ENCODE assay signal across 2 cellular contexts in the genomic region with DNA sequence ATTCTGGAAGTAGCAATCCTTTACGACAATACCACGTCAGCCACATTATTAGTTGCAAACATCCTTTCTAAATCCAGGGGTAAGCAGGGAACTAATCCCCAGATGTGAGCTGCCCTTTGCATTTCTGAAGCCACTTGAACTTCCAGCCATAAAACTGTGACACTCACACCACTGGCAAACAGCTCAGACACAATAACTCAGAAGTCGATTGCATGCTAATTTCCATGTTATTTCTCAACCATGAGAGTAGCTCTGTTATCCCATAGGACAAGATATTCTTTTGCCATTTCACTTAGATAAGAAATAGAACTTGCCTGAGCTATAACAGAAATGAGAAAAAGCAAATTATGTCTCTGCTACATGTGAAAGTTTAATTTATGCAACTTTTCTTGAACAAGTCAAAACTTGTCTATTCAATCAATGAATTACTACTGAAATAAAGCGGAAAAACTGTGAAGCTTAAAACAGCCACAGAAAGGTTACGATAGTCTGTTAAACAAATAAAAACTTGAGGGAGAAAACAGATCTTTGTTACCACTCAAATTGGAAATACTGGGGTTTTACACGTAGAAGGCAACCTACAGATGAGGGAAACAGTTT.
TF ChIP-seq lines count a peak whose summit lies in the region.

No MANE protein-coding gene starts in this region.

TF ChIP-seq in endothelial cell of umbilical vein, 7 proteins besides CTCF, POLR2A, EP300 and RAD21:
- no peak for TF ChIP-seq EZH2 (IDR thresholded peaks at IDR 0.05; ENCODE audit: borderline replicate concordance, low read depth, low read length, severe bottlenecking)
- TF ChIP-seq JUN (IDR thresholded peaks at IDR 0.05; ENCODE audit: borderline replicate concordance, insufficient read depth, insufficient read length, low read depth): no peak
- TF ChIP-seq MYC (IDR thresholded peaks at IDR 0.05; ENCODE audit: low read depth, low read length): no peak
- TF ChIP-seq GATA2 (IDR thresholded peaks at IDR 0.05; ENCODE audit: insufficient read depth, insufficient read length, low read depth, low read length): no peak
- TF ChIP-seq FOS (IDR thresholded peaks at IDR 0.05; ENCODE audit: borderline replicate concordance, insufficient read depth, low read length): no peak
- no peak for TF ChIP-seq POLR2AphosphoS5 (IDR thresholded peaks at IDR 0.05; ENCODE audit: insufficient read depth, low read depth, low read length)
- TF ChIP-seq, protein P1, sequence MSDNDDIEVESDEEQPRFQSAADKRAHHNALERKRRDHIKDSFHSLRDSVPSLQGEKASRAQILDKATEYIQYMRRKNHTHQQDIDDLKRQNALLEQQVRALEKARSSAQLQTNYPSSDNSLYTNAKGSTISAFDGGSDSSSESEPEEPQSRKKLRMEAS (IDR thresholded peaks at IDR 0.05; ENCODE audit: insufficient read depth, insufficient read length): no peak

TF ChIP-seq in SK-N-SH, 30 proteins besides CTCF, POLR2A, EP300 and RAD21:
- TF ChIP-seq TAF1 (IDR thresholded peaks at IDR 0.05; ENCODE audit: borderline replicate concordance, low read depth, low read length): no peak
- TF ChIP-seq RFX5 (IDR thresholded peaks at IDR 0.05; ENCODE audit: low read length): no peak
- TF ChIP-seq, protein P2, sequence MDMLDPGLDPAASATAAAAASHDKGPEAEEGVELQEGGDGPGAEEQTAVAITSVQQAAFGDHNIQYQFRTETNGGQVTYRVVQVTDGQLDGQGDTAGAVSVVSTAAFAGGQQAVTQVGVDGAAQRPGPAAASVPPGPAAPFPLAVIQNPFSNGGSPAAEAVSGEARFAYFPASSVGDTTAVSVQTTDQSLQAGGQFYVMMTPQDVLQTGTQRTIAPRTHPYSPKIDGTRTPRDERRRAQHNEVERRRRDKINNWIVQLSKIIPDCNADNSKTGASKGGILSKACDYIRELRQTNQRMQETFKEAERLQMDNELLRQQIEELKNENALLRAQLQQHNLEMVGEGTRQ (IDR thresholded peaks at IDR 0.05; ENCODE audit: borderline replicate concordance, low read depth, low read length): no peak
- TF ChIP-seq, protein P3, sequence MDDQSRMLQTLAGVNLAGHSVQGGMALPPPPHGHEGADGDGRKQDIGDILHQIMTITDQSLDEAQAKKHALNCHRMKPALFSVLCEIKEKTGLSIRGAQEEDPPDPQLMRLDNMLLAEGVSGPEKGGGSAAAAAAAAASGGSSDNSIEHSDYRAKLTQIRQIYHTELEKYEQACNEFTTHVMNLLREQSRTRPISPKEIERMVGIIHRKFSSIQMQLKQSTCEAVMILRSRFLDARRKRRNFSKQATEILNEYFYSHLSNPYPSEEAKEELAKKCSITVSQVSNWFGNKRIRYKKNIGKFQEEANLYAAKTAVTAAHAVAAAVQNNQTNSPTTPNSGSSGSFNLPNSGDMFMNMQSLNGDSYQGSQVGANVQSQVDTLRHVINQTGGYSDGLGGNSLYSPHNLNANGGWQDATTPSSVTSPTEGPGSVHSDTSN (IDR thresholded peaks at IDR 0.05): no peak
- no peak for TF ChIP-seq FOXJ3 (CRISPR knock-in tag; IDR thresholded peaks at IDR 0.05)
- TF ChIP-seq, protein P4, sequence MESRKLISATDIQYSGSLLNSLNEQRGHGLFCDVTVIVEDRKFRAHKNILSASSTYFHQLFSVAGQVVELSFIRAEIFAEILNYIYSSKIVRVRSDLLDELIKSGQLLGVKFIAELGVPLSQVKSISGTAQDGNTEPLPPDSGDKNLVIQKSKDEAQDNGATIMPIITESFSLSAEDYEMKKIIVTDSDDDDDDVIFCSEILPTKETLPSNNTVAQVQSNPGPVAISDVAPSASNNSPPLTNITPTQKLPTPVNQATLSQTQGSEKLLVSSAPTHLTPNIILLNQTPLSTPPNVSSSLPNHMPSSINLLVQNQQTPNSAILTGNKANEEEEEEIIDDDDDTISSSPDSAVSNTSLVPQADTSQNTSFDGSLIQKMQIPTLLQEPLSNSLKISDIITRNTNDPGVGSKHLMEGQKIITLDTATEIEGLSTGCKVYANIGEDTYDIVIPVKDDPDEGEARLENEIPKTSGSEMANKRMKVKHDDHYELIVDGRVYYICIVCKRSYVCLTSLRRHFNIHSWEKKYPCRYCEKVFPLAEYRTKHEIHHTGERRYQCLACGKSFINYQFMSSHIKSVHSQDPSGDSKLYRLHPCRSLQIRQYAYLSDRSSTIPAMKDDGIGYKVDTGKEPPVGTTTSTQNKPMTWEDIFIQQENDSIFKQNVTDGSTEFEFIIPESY (IDR thresholded peaks at IDR 0.05; ENCODE audit: borderline replicate concordance, low read depth): no peak
- TF ChIP-seq POLR2AphosphoS5 (IDR thresholded peaks at IDR 0.05; ENCODE audit: low read depth, low read length): no peak
- no peak for TF ChIP-seq MEF2A (IDR thresholded peaks at IDR 0.05; ENCODE audit: borderline replicate concordance, low read depth)
- TF ChIP-seq, protein P5, sequence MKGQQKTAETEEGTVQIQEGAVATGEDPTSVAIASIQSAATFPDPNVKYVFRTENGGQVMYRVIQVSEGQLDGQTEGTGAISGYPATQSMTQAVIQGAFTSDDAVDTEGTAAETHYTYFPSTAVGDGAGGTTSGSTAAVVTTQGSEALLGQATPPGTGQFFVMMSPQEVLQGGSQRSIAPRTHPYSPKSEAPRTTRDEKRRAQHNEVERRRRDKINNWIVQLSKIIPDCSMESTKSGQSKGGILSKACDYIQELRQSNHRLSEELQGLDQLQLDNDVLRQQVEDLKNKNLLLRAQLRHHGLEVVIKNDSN (IDR thresholded peaks at IDR 0.05; ENCODE audit: borderline replicate concordance, low read depth): no peak
- no peak for TF ChIP-seq FOSL2 (IDR thresholded peaks at IDR 0.05; ENCODE audit: borderline replicate concordance, low read depth)
- no peak for TF ChIP-seq TCF12 (IDR thresholded peaks at IDR 0.05)
